In the genomic region with DNA sequence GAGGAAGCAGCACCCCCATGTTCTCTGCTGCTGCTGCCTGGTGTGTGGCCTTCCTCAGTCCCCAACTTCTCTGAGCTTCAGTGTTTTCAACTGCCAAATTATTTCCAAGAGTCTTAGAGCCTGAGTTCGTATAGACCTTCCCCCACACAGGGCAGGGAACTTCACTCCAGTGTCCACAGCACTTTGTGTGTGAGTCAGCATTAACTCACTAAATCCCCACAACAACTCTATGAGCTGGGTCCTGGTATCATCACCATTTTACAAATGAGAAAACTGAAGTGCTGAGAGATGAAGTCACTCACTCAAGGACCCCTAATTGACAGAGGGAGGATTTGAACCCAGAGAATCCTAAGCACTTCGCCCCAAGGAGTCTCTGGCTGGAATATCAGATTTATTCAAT, we compare ENCODE assay signal across 19 cellular contexts. TPM values are rescaled to one million over a fixed set of nuclear protein-coding genes. Genes with fewer than 3 reads are reported as not detected.
DNase-seq lines count a peak whose midpoint lies in the region; ATAC-seq, FAIRE-seq and TF ChIP-seq lines count a peak whose summit lies in the region.
"Had no signal": no experiment of that assay in that cellular context is flagged by ENCODE, and none has a peak within 500 bp of the region (broad histone marks: within the 10 kb centered on the region; RNA-seq: fewer than 3 reads in every experiment).

No MANE protein-coding gene starts in this region.

- ATAC-seq in HepG2: no peak
- no peak for ATAC-seq in right lobe of liver
- ATAC-seq in RWPE2 (ENCODE audit: low read depth): peak; percentile 66
- ATAC-seq in HG02981 (IDR thresholded peaks at IDR 0.05; ENCODE audit: unreplicated experiment): no peak
- no peak for ATAC-seq in GM21737 (IDR thresholded peaks at IDR 0.05; ENCODE audit: unreplicated experiment)
- ATAC-seq: heart left ventricle; stimulated activated effector memory CD8-positive, alpha-beta T cell treated with anti-CD3 and anti-CD28 coated beads, Interleukin-12 subunit alpha, Interleukin-12 subunit beta, amount 100 ng/mL, for 72 hours had no signal

- H3K4me2 ChIP-seq in HepG2 (ENCODE audit: low read depth, low read length): no peak overlapping the region

- TF ChIP-seq POLR2A in HepG2 (IDR thresholded peaks at IDR 0.05; ENCODE audit: insufficient read depth in 1 of 2, low read depth in 2 of 2, low read length in 2 of 2) (no peak), right lobe of liver (IDR thresholded peaks at IDR 0.05) (no peak)

- H3K4me3 ChIP-seq in HepG2 (replicated peaks in 1 of 3; ENCODE audit: insufficient read depth in 1 of 3, low read depth in 2 of 3, low read length in 3 of 3): no peak overlapping the region
- H3K4me3 ChIP-seq in right lobe of liver: no peak overlapping the region
- no peak overlapping the region for H3K4me3 ChIP-seq in RWPE2 (ENCODE audit: severe bottlenecking)
- H3K4me3 ChIP-seq in fibroblast of mammary gland (ENCODE audit: control insufficient read depth, low read depth, low read length): no peak overlapping the region
- H3K4me3 ChIP-seq: ascending aorta, esophagus squamous epithelium, heart left ventricle, SJCRH30 had no signal

- H3K79me2 ChIP-seq in HepG2 (ENCODE audit: insufficient read depth, low read length): no peaks in the 10 kb centered on the region

- no peak overlapping the region for H2AFZ ChIP-seq in HepG2 (ENCODE audit: low read length)

- TF ChIP-seq CTCF in HepG2 (CRISPR knock-in tag; IDR thresholded peaks at IDR 0.05) (no peak), right lobe of liver (IDR thresholded peaks at IDR 0.05) (no peak), RWPE2 (IDR thresholded peaks at IDR 0.05; ENCODE audit: poor library complexity, severe bottlenecking) (no peak), fibroblast of mammary gland (conservative IDR thresholded peaks at IDR 0.05; ENCODE audit: control insufficient read depth, insufficient read depth, low read depth, low read length) (no peak)

- no TSS peak for BruUV-seq in HepG2 (replicated peaks; lab: Mats Ljungman, UMichigan)

- no peak for TF ChIP-seq RAD21 in HepG2 (CRISPR knock-in tag; IDR thresholded peaks at IDR 0.05)

- H3K27ac ChIP-seq in HepG2 (ENCODE audit: extremely low read length, insufficient read depth, low read length) (no peak overlapping the region), right lobe of liver (no peak overlapping the region), RWPE2 (ENCODE audit: poor library complexity, severe bottlenecking) (no peak overlapping the region)
- H3K27ac ChIP-seq: ascending aorta, esophagus squamous epithelium, heart left ventricle, SJCRH30 had no signal

- H3K9me3 ChIP-seq in HepG2 (ENCODE audit: low read length): no peaks in the 10 kb centered on the region
- no peaks in the 10 kb centered on the region for H3K9me3 ChIP-seq in right lobe of liver
- no peaks in the 10 kb centered on the region for H3K9me3 ChIP-seq in RWPE2 (ENCODE audit: severe bottlenecking)
- H3K9me3 ChIP-seq: ascending aorta, esophagus squamous epithelium, heart left ventricle, SJCRH30 had no signal

- 0% methylated on average over 1 of the region's 2 CpGs for WGBS in HepG2 (ENCODE audit: low lambda C conversion rate)
- WGBS in right lobe of liver (ENCODE audit: insufficient coverage, low coverage, low lambda C conversion rate, missing lambda C conversion rate): 6% methylated on average over 2 of the region's 2 CpGs

- H3K36me3 ChIP-seq in HepG2 (replicated peaks in 1 of 2; ENCODE audit: control insufficient read depth in 1 of 2, insufficient read depth in 2 of 2, low read length in 2 of 2) (no peaks in the 10 kb centered on the region), right lobe of liver (no peaks in the 10 kb centered on the region), RWPE2 (ENCODE audit: low read depth) (no peaks in the 10 kb centered on the region)
- H3K36me3 ChIP-seq: ascending aorta, esophagus squamous epithelium, heart left ventricle, SJCRH30 had no signal

- H3K4me1 ChIP-seq in HepG2 (ENCODE audit: insufficient read depth, low read length) (no peaks in the 10 kb centered on the region), right lobe of liver (no peaks in the 10 kb centered on the region), RWPE2 (ENCODE audit: insufficient read depth, poor library complexity, severe bottlenecking) (no peaks in the 10 kb centered on the region)
- H3K4me1 ChIP-seq: ascending aorta, esophagus squamous epithelium, heart left ventricle, SJCRH30 had no signal

- H4K20me1 ChIP-seq in HepG2 (ENCODE audit: insufficient read depth, low read length): no peaks in the 10 kb centered on the region

- DNase-seq in HepG2 (ENCODE audit: low spot score) (no peak), right lobe of liver (no peak), RWPE2 (ENCODE audit: low spot score) (no peak), fibroblast of mammary gland (ENCODE audit: low read depth) (peak; percentile 71), retina (no peak), superior temporal gyrus (ENCODE audit: extremely low spot score) (no peak)
- DNase-seq: CD4-positive, CD25-positive, alpha-beta regulatory T cell; esophagus squamous epithelium; KG1; NCI-H526; SJCRH30; stimulated activated CD4-positive, alpha-beta T cell treated with anti-CD3 and anti-CD28 coated beads, Interleukin-12 subunit alpha, Interleukin-12 subunit beta, amount 100 ng/mL, for 4 hours; trophoblast cell had no signal

- H3K27me3 ChIP-seq in HepG2 (ENCODE audit: control insufficient read depth in 1 of 2, insufficient read depth in 2 of 2, low read length in 2 of 2) (peaks cover 4 to 26% of the 10 kb centered on the region in 2 experiments; a peak in 3 of 5 replicates), right lobe of liver (no peaks in the 10 kb centered on the region), RWPE2 (ENCODE audit: insufficient read depth, poor library complexity, severe bottlenecking) (peaks cover 4% of the 10 kb centered on the region)
- H3K27me3 ChIP-seq: ascending aorta had no signal

- CTCF ChIA-PET in HepG2 (lab: Yijun Ruan, JAX; ENCODE audit: low intra/inter-chr PET ratio, low total read pairs): no interaction called here

- intact Hi-C loops in HepG2 (cut with micrococcal nuclease; ENCODE audit: unreplicated experiment) (no loop called here), right lobe of liver (cut with DNase I) (loop anchor here in 1 of 2 donors (10.0 kb wide), 1 partner anchor 106 kb away; no protein-coding TSS in a partner anchor)

- in situ Hi-C loops in HepG2 (cut with HindIII; ENCODE audit: extremely low pct_ligation_motif_present, low pct_unique_long_range_greater_than_20kb): no loop called here

- FAIRE-seq in HepG2 (lab: Jason Lieb, UNC): no peak
- FAIRE-seq: A204.1 had no signal

- no peak overlapping the region for H3K9ac ChIP-seq in HepG2 (ENCODE audit: insufficient read depth, low read depth, low read length)

- POLR2A ChIA-PET in HepG2 (lab: Yijun Ruan, JAX): no interaction called here

- no peak for TF ChIP-seq EP300 in HepG2 (IDR thresholded peaks at IDR 0.05; ENCODE audit: low read depth in 2 of 2, low read length in 2 of 2)
- TF ChIP-seq EP300 in HepG2 (CRISPR knock-in tag; IDR thresholded peaks at IDR 0.05; ENCODE audit: borderline replicate concordance): no peak

TF ChIP-seq in HepG2, 621 proteins besides CTCF, POLR2A, EP300 and RAD21:
- no peak for TF ChIP-seq PRPF4 (IDR thresholded peaks at IDR 0.05; ENCODE audit: low read depth, low read length, poor library complexity, severe bottlenecking)
- no peak for TF ChIP-seq FOXA3 (CRISPR knock-in tag; IDR thresholded peaks at IDR 0.05)
- peak; percentile 24 to 26; a peak in 1 of 4 replicates for TF ChIP-seq MAFK (conservative IDR thresholded peaks at IDR 0.05 in 1 of 2, IDR thresholded peaks at IDR 0.05 in 1 of 2; ENCODE audit: low read length in 2 of 2)

RNA-seq across cellular contexts. Expression of gene ADCYAP1R1, which starts 48.3 kb away (rescaled TPM):
- total RNA-seq in HepG2 (2016; rRNA removed; fragmentation: Illumina TruSeq; extraction: Trizol) (not detected in 2 replicates), right lobe of liver (under 1 TPM; 0.05 to 0.37 (median 0.29) TPM)
- not detected in 2 replicates for total RNA-seq in HepG2 (2016; cell fraction: cytosol; rRNA removed; fragmentation: Illumina TruSeq; extraction: Trizol; ENCODE audit: low read depth)
- not detected in 2 replicates for total RNA-seq in HepG2 (2016; cell fraction: insoluble cytoplasmic fraction; rRNA removed; fragmentation: Illumina TruSeq; extraction: Trizol)
- not detected in 2 replicates for total RNA-seq in HepG2 (2016; cell fraction: membrane; rRNA removed; fragmentation: Illumina TruSeq; extraction: Trizol)
- not detected in 2 replicates for total RNA-seq in HepG2 (2016; cell fraction: nucleus; rRNA removed; fragmentation: Illumina TruSeq; extraction: Trizol)
- not detected in 2 replicates for polyA plus RNA-seq in HepG2 (2011; rRNA removed)
- not detected in 2 replicates for polyA plus RNA-seq in HepG2 (2011; cell fraction: cytosol; rRNA removed)
- polyA plus RNA-seq in HepG2 (2011; cell fraction: nucleus; rRNA removed): not detected in 2 replicates
- polyA plus RNA-seq in HepG2 (2012): not detected in 2 replicates
- not detected in 2 replicates for polyA plus RNA-seq in HepG2 (2016; cell fraction: cytosol; fragmentation: Illumina TruSeq; extraction: Trizol; ENCODE audit: low read depth)
- polyA plus RNA-seq in HepG2 (2016; cell fraction: insoluble cytoplasmic fraction; fragmentation: Illumina TruSeq; extraction: Trizol; ENCODE audit: low read depth): not detected in 2 replicates
- polyA plus RNA-seq in HepG2 (2016; cell fraction: membrane; fragmentation: Illumina TruSeq; extraction: Trizol; ENCODE audit: low read depth): not detected in 2 replicates
- not detected in 2 replicates for polyA plus RNA-seq in HepG2 (2016; cell fraction: nucleus; fragmentation: Illumina TruSeq; extraction: Trizol; ENCODE audit: insufficient read depth, low read depth)
- polyA minus RNA-seq in HepG2 (2011; rRNA and poly(A)+ RNA removed; ENCODE audit: low replicate concordance): 0.02 TPM in 1 of 2 replicates, not detected in the other
- polyA minus RNA-seq in HepG2 (2011; cell fraction: cytosol; rRNA and poly(A)+ RNA removed): not detected in 2 replicates
- polyA minus RNA-seq in HepG2 (2011; cell fraction: nucleus; rRNA and poly(A)+ RNA removed): not detected in 2 replicates
- total RNA-seq: CD4-positive, CD25-positive, alpha-beta regulatory T cell; SJCRH30 had no signal
- polyA plus RNA-seq: CD4-positive, CD25-positive, alpha-beta regulatory T cell had no signal
